ENCODE assay signal across 8 cellular contexts in the genomic region with DNA sequence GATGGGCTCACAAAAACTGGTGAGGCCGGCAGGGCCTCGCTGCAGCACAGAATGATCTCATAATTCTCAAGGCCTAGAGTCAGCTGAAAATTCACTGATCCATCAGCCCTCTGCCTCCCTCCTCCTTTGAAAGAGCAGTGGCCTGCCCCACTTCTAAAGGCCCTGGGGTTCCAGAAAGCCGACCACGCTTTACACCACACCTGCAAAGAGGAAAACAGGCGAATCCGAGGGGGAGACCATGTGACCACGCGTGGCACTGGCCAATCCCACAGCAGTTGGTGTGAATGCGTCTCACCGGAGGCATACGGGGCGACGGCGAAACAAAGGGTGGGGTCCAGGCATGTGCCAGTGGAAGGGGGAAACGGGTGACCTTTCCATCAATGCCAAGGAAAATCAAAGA.
DNase-seq lines count a peak whose midpoint lies in the region; ATAC-seq and TF ChIP-seq lines count a peak whose summit lies in the region.
"Not testable (repeated sequence)": the region's sequence is repeated elsewhere in the genome, so short reads cannot be mapped to it uniquely, and the experiment has no call there.

No MANE protein-coding gene starts in this region.

- H2AFZ ChIP-seq in HCT116 (ENCODE audit: low read depth, low read length, poor library complexity, severe bottlenecking); hepatocyte: not testable (repeated sequence)

- H3K4me3 Mint-ChIP-seq in CD14-positive monocyte = peak overlapping the region; percentile 43 to 76
- peak overlapping the region; percentile 57 for H3K4me3 Mint-ChIP-seq in T-helper 1 cell treated with Interleukin-12 subunit alpha and Interleukin-12 subunit beta and Interleukin-4 antibody, amounts not matched to agents 30 μg/mL and 1 μg/mL, for 36 hours
- H3K4me3 Mint-ChIP-seq in activated naive CD4-positive, alpha-beta T cell treated with anti-CD3 and anti-CD28 coated beads, Interleukin-2, amount 10 ng/mL, durations not matched to agents 7 days and 5 days = peak overlapping the region; percentile 68

- DNase-seq in CD14-positive monocyte (ENCODE audit: low spot score); HCT116 (ENCODE audit: low read depth, low spot score); hepatocyte (ENCODE audit: low spot score): not testable (repeated sequence)
- peak; percentile 42 for DNase-seq in activated naive CD4-positive, alpha-beta T cell treated with anti-CD3 and anti-CD28 coated beads, Interleukin-2, amount 10 ng/mL, durations not matched to agents 7 days and 5 days
- DNase-seq in dorsolateral prefrontal cortex (peak in 7 of 10 donors; percentile 23 to 48 (median 35)), omental fat pad (ENCODE audit: low spot score) (peak; percentile 21), stomach (peak; percentile 26)

- not testable (repeated sequence) for H3K27ac ChIP-seq in HCT116 (ENCODE audit: low read depth, low read length); hepatocyte
- H3K27ac ChIP-seq in dorsolateral prefrontal cortex (peak overlapping the region in 7 of 59 donors; percentile 46 to 78 (median 65)), stomach (peak overlapping the region in 3 of 5 donors; percentile 58 to 76 (median 63))

- RAD21 ChIA-PET in HCT116 (lab: Charles Lee; ENCODE audit: low non-redundant PET in 1 of 2, low total read pairs in 2 of 2, uncharacterized antibody in 2 of 2, unreplicated experiment in 2 of 2) = not testable (repeated sequence)

- TF ChIP-seq RAD21 in HCT116 (IDR thresholded peaks at IDR 0.05; ENCODE audit: low read depth) = not testable (repeated sequence)

- not testable (repeated sequence) for H3K36me3 Mint-ChIP-seq in CD14-positive monocyte; T-helper 1 cell treated with Interleukin-12 subunit alpha and Interleukin-12 subunit beta and Interleukin-4 antibody, amounts not matched to agents 30 μg/mL and 1 μg/mL, for 36 hours (ENCODE audit: low read depth); activated naive CD4-positive, alpha-beta T cell treated with anti-CD3 and anti-CD28 coated beads, Interleukin-2, amount 10 ng/mL, durations not matched to agents 7 days and 5 days

- not testable (repeated sequence) for TF ChIP-seq CTCF in CD14-positive monocyte (IDR thresholded peaks at IDR 0.05); HCT116 (IDR thresholded peaks at IDR 0.05 in 2 of 3, conservative IDR thresholded peaks at IDR 0.05 in 1 of 3; ENCODE audit: borderline replicate concordance in 1 of 3, insufficient read depth in 1 of 3, low read depth in 2 of 3, low read length in 2 of 3); dorsolateral prefrontal cortex (IDR thresholded peaks at IDR 0.05 in 54 of 56, conservative IDR thresholded peaks at IDR 0.05 in 2 of 56; ENCODE audit: low read depth in 1 of 56, partially characterized antibody in 56 of 56); hepatocyte (IDR thresholded peaks at IDR 0.05; ENCODE audit: poor library complexity); omental fat pad (IDR thresholded peaks at IDR 0.05); stomach (IDR thresholded peaks at IDR 0.05)

- not testable (repeated sequence) for H4K20me1 ChIP-seq in HCT116 (ENCODE audit: insufficient read depth); hepatocyte (ENCODE audit: insufficient read depth, poor library complexity, severe bottlenecking)

- H3K27me3 ChIP-seq in HCT116 (ENCODE audit: insufficient read depth, low read length); dorsolateral prefrontal cortex; hepatocyte; stomach: not testable (repeated sequence)

- H3K9me3 Mint-ChIP-seq in CD14-positive monocyte; T-helper 1 cell treated with Interleukin-12 subunit alpha and Interleukin-12 subunit beta and Interleukin-4 antibody, amounts not matched to agents 30 μg/mL and 1 μg/mL, for 36 hours; activated naive CD4-positive, alpha-beta T cell treated with anti-CD3 and anti-CD28 coated beads, Interleukin-2, amount 10 ng/mL, durations not matched to agents 7 days and 5 days: not testable (repeated sequence)

- H3K36me3 ChIP-seq in HCT116 (ENCODE audit: control insufficient read depth in 1 of 2, insufficient read depth in 2 of 2, low read length in 2 of 2); hepatocyte (replicated peaks; ENCODE audit: insufficient read depth, low read depth); stomach: not testable (repeated sequence)

- H3K4me1 ChIP-seq in HCT116 (ENCODE audit: control insufficient read depth in 1 of 2, insufficient read depth in 2 of 2, low read length in 2 of 2); hepatocyte (ENCODE audit: insufficient read depth); stomach: not testable (repeated sequence)

- POLR2A ChIA-PET in HCT116 (lab: Charles Lee) = not testable (repeated sequence)

- CTCF ChIA-PET in HCT116 (lab: Charles Lee); activated naive CD4-positive, alpha-beta T cell treated with anti-CD3 and anti-CD28 coated beads, Interleukin-2, amount 10 ng/mL, durations not matched to agents 7 days and 5 days (lab: Charles Lee): not testable (repeated sequence)

- H3K4me2 ChIP-seq in HCT116 (ENCODE audit: low read length) = peak overlapping the region; percentile 41; the same call in 1 of the 2 replicates
- peak overlapping the region; percentile 70 for H3K4me2 ChIP-seq in hepatocyte

- not testable (repeated sequence) for TF ChIP-seq POLR2A in HCT116 (IDR thresholded peaks at IDR 0.05; ENCODE audit: borderline replicate concordance, extremely low read depth, insufficient read depth, insufficient read length); stomach (IDR thresholded peaks at IDR 0.05)

- TF ChIP-seq EP300 in stomach (IDR thresholded peaks at IDR 0.05) = not testable (repeated sequence)

- not testable (repeated sequence) for H3K9me3 ChIP-seq in HCT116 (ENCODE audit: control insufficient read depth in 1 of 2, insufficient read depth in 1 of 2, low read depth in 1 of 2, low read length in 2 of 2); hepatocyte (ENCODE audit: low read depth); stomach

- intact Hi-C loops in CD14-positive monocyte (cut with micrococcal nuclease); HCT116 (cut with micrococcal nuclease); dorsolateral prefrontal cortex (cut with DNase I); stomach (cut with DNase I; ENCODE audit: low total_unique reads): not testable (repeated sequence)

- 13% methylated on average over 8 of the region's 15 CpGs for WGBS in hepatocyte (ENCODE audit: low lambda C conversion rate, missing lambda C conversion rate)
- WGBS in stomach, 5 donors = 0 to 2% (median 0%) methylated on average over 2 to 6 of the region's 15 CpGs

- not testable (repeated sequence) for H3K27me3 Mint-ChIP-seq in CD14-positive monocyte (ENCODE audit: low read depth in 3 of 3); T-helper 1 cell treated with Interleukin-12 subunit alpha and Interleukin-12 subunit beta and Interleukin-4 antibody, amounts not matched to agents 30 μg/mL and 1 μg/mL, for 36 hours (ENCODE audit: low read depth); activated naive CD4-positive, alpha-beta T cell treated with anti-CD3 and anti-CD28 coated beads, Interleukin-2, amount 10 ng/mL, durations not matched to agents 7 days and 5 days

- not testable (repeated sequence) for H3K9ac ChIP-seq in HCT116 (ENCODE audit: low read length)

- not testable (repeated sequence) for H3K27ac Mint-ChIP-seq in CD14-positive monocyte
- H3K27ac Mint-ChIP-seq in T-helper 1 cell treated with Interleukin-12 subunit alpha and Interleukin-12 subunit beta and Interleukin-4 antibody, amounts not matched to agents 30 μg/mL and 1 μg/mL, for 36 hours = peak overlapping the region; percentile 67
- peak overlapping the region; percentile 73 for H3K27ac Mint-ChIP-seq in activated naive CD4-positive, alpha-beta T cell treated with anti-CD3 and anti-CD28 coated beads, Interleukin-2, amount 10 ng/mL, durations not matched to agents 7 days and 5 days

- not testable (repeated sequence) for H3K79me2 ChIP-seq in HCT116 (ENCODE audit: insufficient read depth, low read length); hepatocyte

- BruUV-seq in HCT116 (replicated peaks; lab: Mats Ljungman, UMichigan) = TSS peak; percentile 70

- H3K4me3 ChIP-seq in HCT116 (replicated peaks in 1 of 2; ENCODE audit: low read depth in 1 of 2, low read length in 2 of 2) = peak overlapping the region; percentile 35 to 38; a peak in 3 of 4 replicates
- H3K4me3 ChIP-seq in dorsolateral prefrontal cortex = peak overlapping the region in 53 of 59 donors; percentile 34 to 70 (median 49)
- not testable (repeated sequence) for H3K4me3 ChIP-seq in hepatocyte
- H3K4me3 ChIP-seq in stomach = peak overlapping the region; percentile 32 to 44 (median 38)

- H3K9me2 ChIP-seq in HCT116 (ENCODE audit: insufficient read depth); hepatocyte (replicated peaks; ENCODE audit: insufficient read depth): not testable (repeated sequence)

- peak; percentile 46 for ATAC-seq in HCT116
- ATAC-seq in omental fat pad (ENCODE audit: low FRiP score) = not testable (repeated sequence)

- not testable (repeated sequence) for H3K4me1 Mint-ChIP-seq in CD14-positive monocyte; T-helper 1 cell treated with Interleukin-12 subunit alpha and Interleukin-12 subunit beta and Interleukin-4 antibody, amounts not matched to agents 30 μg/mL and 1 μg/mL, for 36 hours (ENCODE audit: low read depth); activated naive CD4-positive, alpha-beta T cell treated with anti-CD3 and anti-CD28 coated beads, Interleukin-2, amount 10 ng/mL, durations not matched to agents 7 days and 5 days
